19 cellular contexts compared by ENCODE assay signal in the genomic region with DNA sequence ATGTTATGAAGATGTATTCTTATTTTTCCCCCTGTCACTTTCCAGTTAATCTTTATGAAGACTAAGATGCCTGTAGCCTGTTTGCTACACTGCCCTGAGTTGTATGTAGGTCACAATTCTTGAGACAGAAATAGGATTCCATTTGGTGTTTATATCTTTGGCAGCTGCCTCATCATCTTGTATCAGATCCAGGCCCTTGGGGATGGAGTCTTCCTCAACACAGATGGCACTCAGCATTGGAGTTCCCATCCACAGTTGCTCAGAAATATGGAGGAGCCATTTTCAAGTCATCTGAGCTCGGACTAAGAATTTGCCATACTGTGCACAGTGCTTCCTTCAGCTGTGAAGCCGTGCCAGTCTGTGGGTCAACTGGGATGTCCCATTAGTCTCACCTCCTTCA.
DNase-seq lines count a peak whose midpoint lies in the region; ATAC-seq and TF ChIP-seq lines count a peak whose summit lies in the region.
"Had no signal": no experiment of that assay in that cellular context is flagged by ENCODE, and none has a peak within 500 bp of the region (broad histone marks: within the 10 kb centered on the region; RNA-seq: fewer than 3 reads in every experiment).

No MANE protein-coding gene starts in this region.

- POLR2A ChIA-PET in T-cell (lab: Charles Lee): no interaction called here

- H3K27ac Mint-ChIP-seq in activated naive CD4-positive, alpha-beta T cell treated with anti-CD3 and anti-CD28 coated beads, Interleukin-2, amount 50 U/mL, for 24 hours: peak overlapping the region; percentile 63
- peak overlapping the region; percentile 30 to 42 for H3K27ac Mint-ChIP-seq in T-cell

- TF ChIP-seq CTCF in fibroblast of villous mesenchyme (IDR thresholded peaks at IDR 0.05; ENCODE audit: insufficient read depth, low read depth, low read length): no peak

- no peaks in the 10 kb centered on the region for H3K9me3 Mint-ChIP-seq in activated naive CD4-positive, alpha-beta T cell treated with anti-CD3 and anti-CD28 coated beads, Interleukin-2, amount 50 U/mL, for 24 hours
- H3K9me3 Mint-ChIP-seq in T-cell: no peaks in the 10 kb centered on the region
- H3K9me3 Mint-ChIP-seq: neural crest cell had no signal

- ATAC-seq in T-cell (replicated peaks in 1 of 4) (no peak), HG02642 (IDR thresholded peaks at IDR 0.05; ENCODE audit: poor library complexity, unreplicated experiment) (no peak)

- H3K36me3 Mint-ChIP-seq in activated naive CD4-positive, alpha-beta T cell treated with anti-CD3 and anti-CD28 coated beads, Interleukin-2, amount 50 U/mL, for 24 hours: no peaks in the 10 kb centered on the region
- H3K36me3 Mint-ChIP-seq in T-cell: no peaks in the 10 kb centered on the region

- peaks cover 42% of the 10 kb centered on the region for H3K4me1 Mint-ChIP-seq in activated naive CD4-positive, alpha-beta T cell treated with anti-CD3 and anti-CD28 coated beads, Interleukin-2, amount 50 U/mL, for 24 hours
- H3K4me1 Mint-ChIP-seq in T-cell: peaks cover 49 to 58% (median 51%) of the 10 kb centered on the region in 3 donors

- H3K27me3 Mint-ChIP-seq in activated naive CD4-positive, alpha-beta T cell treated with anti-CD3 and anti-CD28 coated beads, Interleukin-2, amount 50 U/mL, for 24 hours: no peaks in the 10 kb centered on the region
- H3K27me3 Mint-ChIP-seq in T-cell: no peaks in the 10 kb centered on the region

- H3K4me3 ChIP-seq in fibroblast of villous mesenchyme (ENCODE audit: low read depth, low read length): no peak overlapping the region
- H3K4me3 ChIP-seq: coronary artery, HAP-1, MG63, uterus had no signal

- DNase-seq in activated naive CD4-positive, alpha-beta T cell treated with Interleukin-2 at 50 U/mL for 16 hours: no peak
- DNase-seq in T-cell (no peak), fibroblast of villous mesenchyme (ENCODE audit: low read depth) (peak; percentile 5), iPS-NIHi11 (ENCODE audit: low spot score) (no peak), T1000 (lab: John Stamatoyannopoulos, UW) (no peak)
- no peak for DNase-seq in stimulated activated naive CD4-positive, alpha-beta T cell (lab: John Stamatoyannopoulos, UW)
- DNase-seq: activated CD4-positive, alpha-beta T cell treated with anti-CD3 and anti-CD28 coated beads, Interleukin-2, amount 50 U/mL, for 4 hours; aorta; glutamatergic neuron; mammary epithelial cell; MG63; NCI-H187; T-helper 9 cell; uterus had no signal

- H3K4me3 Mint-ChIP-seq in activated naive CD4-positive, alpha-beta T cell treated with anti-CD3 and anti-CD28 coated beads, Interleukin-2, amount 50 U/mL, for 24 hours: no peak overlapping the region
- no peak overlapping the region for H3K4me3 Mint-ChIP-seq in T-cell
- H3K4me3 Mint-ChIP-seq: neural crest cell had no signal

- CTCF ChIA-PET in T-cell (lab: Charles Lee): interaction anchor here in 1 of 2 donors (0.9 kb wide), 1 partner anchor 12 kb away, joined by 3 read pairs; no protein-coding TSS in a partner anchor
